Comparison of ENCODE assay signal across 9 cellular contexts in genomic region chr3:98039322-98040024, GRCh38. TPM values are rescaled to one million over a fixed set of nuclear protein-coding genes. Genes with fewer than 3 reads are reported as not detected.
DNase-seq lines count a peak whose midpoint lies in the region; ATAC-seq, FAIRE-seq and TF ChIP-seq lines count a peak whose summit lies in the region.
"Had no signal": no experiment of that assay in that cellular context is flagged by ENCODE, and none has a peak within 500 bp of the region (broad histone marks: within the 10 kb centered on the region; RNA-seq: fewer than 3 reads in every experiment).

No MANE protein-coding gene starts in this region.

- peak overlapping the region; percentile 91 for H2AFZ ChIP-seq in keratinocyte (ENCODE audit: control insufficient read depth, low read length)

- peak; percentile 70 for DNase-seq in AG20443 (ENCODE audit: low spot score)
- peak; percentile 85 for DNase-seq in NCI-H2196 treated with DMSO at 0.1 percent for 48 hours (lab: John Stamatoyannopoulos, UW; ENCODE audit: unreplicated experiment)
- peak; percentile 61 for DNase-seq in WTC11 (ENCODE audit: low spot score)
- peak; percentile 87 for DNase-seq in central memory CD4-positive, alpha-beta T cell
- DNase-seq in keratinocyte (ENCODE audit: low read depth, low spot score): peak; percentile 49
- DNase-seq in stimulated activated CD4-positive, alpha-beta T cell treated with anti-CD3 and anti-CD28 coated beads, Interleukin-1b, Interleukin-23, amount 100 ng/mL, for 24 hours (ENCODE audit: low read depth in 4 of 4, low spot score in 1 of 4): peak; percentile 39 to 55 (median 46)

- H3K9ac ChIP-seq in keratinocyte (ENCODE audit: control insufficient read depth, extremely low read depth, insufficient read depth, low read length): no peak overlapping the region

- peaks cover 7% of the 10 kb centered on the region; the same call in 1 of the 2 replicates for H3K4me1 Mint-ChIP-seq in WTC11

- POLR2A ChIA-PET in WTC11 (lab: Charles Lee): no interaction called here

- H3K27me3 ChIP-seq in keratinocyte (ENCODE audit: control insufficient read depth, extremely low read depth, insufficient read depth, low read length): no peaks in the 10 kb centered on the region

- no peaks in the 10 kb centered on the region for H3K27me3 Mint-ChIP-seq in WTC11 (ENCODE audit: low read depth)

- H3K9me1 ChIP-seq in keratinocyte (ENCODE audit: control insufficient read depth, extremely low read depth, insufficient read depth, low read length): no peaks in the 10 kb centered on the region

- H3K79me2 ChIP-seq in keratinocyte (ENCODE audit: control insufficient read depth, insufficient read depth, low read length): no peaks in the 10 kb centered on the region

- peak overlapping the region; percentile 92 for H3K4me3 Mint-ChIP-seq in WTC11

- FAIRE-seq in keratinocyte (lab: Jason Lieb, UNC): peak; percentile 95

- ATAC-seq in GM18909 (IDR thresholded peaks at IDR 0.05; ENCODE audit: poor library complexity, unreplicated experiment) (peak; percentile 97), HG03175 (IDR thresholded peaks at IDR 0.05; ENCODE audit: unreplicated experiment) (peak; percentile 97), WTC11 (peak; percentile 94)

- no peaks in the 10 kb centered on the region for H4K20me1 ChIP-seq in keratinocyte (ENCODE audit: control insufficient read depth, extremely low read depth, insufficient read depth, low read length)

- no peaks in the 10 kb centered on the region for H3K9me3 ChIP-seq in keratinocyte (ENCODE audit: control insufficient read depth, low read depth, low read length)

- H3K9me3 Mint-ChIP-seq in WTC11: peaks cover 28% of the 10 kb centered on the region

- CTCF ChIA-PET in WTC11 (lab: Charles Lee): interaction anchor here (1.5 to 4.4 kb wide), 5 partner anchors 17 to 304 kb away, joined by 4 to 41 read pairs (median 6); no protein-coding TSS in a partner anchor

- H3K27ac Mint-ChIP-seq in WTC11: peak overlapping the region; percentile 88; the same call in 1 of the 2 replicates

- H3K4me3 ChIP-seq in keratinocyte (ENCODE audit: control insufficient read depth in 2 of 3, extremely low read depth in 1 of 3, insufficient read depth in 2 of 3, low read depth in 1 of 3, low read length in 3 of 3): peak overlapping the region; percentile 8 to 68 (median 50)

- no peaks in the 10 kb centered on the region for H3K36me3 ChIP-seq in keratinocyte (ENCODE audit: control insufficient read depth in 2 of 2, extremely low read depth in 1 of 2, insufficient read depth in 2 of 2, low read length in 2 of 2)

- H3K36me3 Mint-ChIP-seq in WTC11: peaks cover 11% of the 10 kb centered on the region

- dilution Hi-C loops in keratinocyte (cut with MboI; ENCODE audit: extremely low pct_ligation_motif_present, low sequenced_read_pairs): no loop called here

- no peak overlapping the region for H3K27ac ChIP-seq in keratinocyte (ENCODE audit: control insufficient read depth, insufficient read depth, low read length)

- no peaks in the 10 kb centered on the region for H3K4me1 ChIP-seq in keratinocyte (ENCODE audit: control insufficient read depth, extremely low read depth, insufficient read depth, low read length)

- TF ChIP-seq CTCF in WTC11 (IDR thresholded peaks at IDR 0.05): peak; percentile 91
- peak; percentile 66 to 72 (median 68) for TF ChIP-seq CTCF in keratinocyte (optimal IDR thresholded peaks at IDR 0.05 in 1 of 3, IDR thresholded peaks at IDR 0.05 in 1 of 3, conservative IDR thresholded peaks at IDR 0.05 in 1 of 3; ENCODE audit: extremely low read depth in 1 of 3, insufficient read depth in 2 of 3, low read length in 3 of 3)

- peak overlapping the region; percentile 92 for H3K4me2 ChIP-seq in keratinocyte (ENCODE audit: control insufficient read depth, extremely low read depth, insufficient read depth, low read depth, low read length)

TF ChIP-seq in WTC11, 78 proteins besides CTCF, POLR2A, EP300 and RAD21:
- TF ChIP-seq GTF2I (CRISPR knock-in tag; conservative IDR thresholded peaks at IDR 0.05): no peak
- TF ChIP-seq ZMAT4 (CRISPR knock-in tag; IDR thresholded peaks at IDR 0.05): no peak
- no peak for TF ChIP-seq USF2 (CRISPR knock-in tag; IDR thresholded peaks at IDR 0.05)
- no peak for TF ChIP-seq ZNF425 (CRISPR knock-in tag; conservative IDR thresholded peaks at IDR 0.05)
- TF ChIP-seq PREB (CRISPR knock-in tag; IDR thresholded peaks at IDR 0.05; ENCODE audit: borderline replicate concordance): no peak
- TF ChIP-seq ERG (CRISPR knock-in tag; IDR thresholded peaks at IDR 0.05): no peak
- TF ChIP-seq FOXJ3 (CRISPR knock-in tag; IDR thresholded peaks at IDR 0.05; ENCODE audit: borderline replicate concordance): no peak
- no peak for TF ChIP-seq GRHL2 (CRISPR knock-in tag; IDR thresholded peaks at IDR 0.05; ENCODE audit: insufficient replicate concordance, severe bottlenecking)
- no peak for TF ChIP-seq ZNF138 (CRISPR knock-in tag; conservative IDR thresholded peaks at IDR 0.05)

RNA-seq across cellular contexts. Expression of gene GABRR3, which starts 4.4 kb away (rescaled TPM):
- not detected in 3 replicates for total RNA-seq in WTC11 (2021)
- polyA plus RNA-seq in keratinocyte: not detected in 3 replicates
- not detected for polyA plus RNA-seq in keratinocyte (2011; ENCODE audit: low read depth)
- polyA plus RNA-seq in keratinocyte (2011; cell fraction: cytosol; rRNA removed): not detected in 2 replicates
- polyA plus RNA-seq in keratinocyte (2011; cell fraction: nucleus; rRNA removed): not detected in 2 replicates
- not detected in 2 replicates for polyA plus RNA-seq in keratinocyte (2012; ENCODE audit: low replicate concordance)
- not detected in 3 replicates for polyA minus RNA-seq in keratinocyte
- polyA minus RNA-seq in keratinocyte (2011; cell fraction: cytosol; rRNA and poly(A)+ RNA removed): not detected
- polyA minus RNA-seq in keratinocyte (2011; cell fraction: nucleus; rRNA and poly(A)+ RNA removed): not detected in 2 replicates
- total RNA-seq: T-helper 1 cell treated with Interleukin-12 subunit alpha and Interleukin-12 subunit beta and Interleukin-4 antibody, amounts not matched to agents 30 ng/mL and 1 ng/mL, for 36 hours had no signal

RNA-seq across cellular contexts. Expression of gene OR5AC2, which starts 47.5 kb away (rescaled TPM):
- not detected in 3 replicates for total RNA-seq in WTC11 (2021)
- polyA plus RNA-seq in keratinocyte: not detected in 3 replicates
- not detected for polyA plus RNA-seq in keratinocyte (2011; ENCODE audit: low read depth)
- not detected in 2 replicates for polyA plus RNA-seq in keratinocyte (2011; cell fraction: cytosol; rRNA removed)
- polyA plus RNA-seq in keratinocyte (2011; cell fraction: nucleus; rRNA removed): not detected in 2 replicates
- polyA plus RNA-seq in keratinocyte (2012; ENCODE audit: low replicate concordance): not detected in 2 replicates
- not detected in 3 replicates for polyA minus RNA-seq in keratinocyte
- not detected for polyA minus RNA-seq in keratinocyte (2011; cell fraction: cytosol; rRNA and poly(A)+ RNA removed)
- polyA minus RNA-seq in keratinocyte (2011; cell fraction: nucleus; rRNA and poly(A)+ RNA removed): not detected in 2 replicates
- total RNA-seq: T-helper 1 cell treated with Interleukin-12 subunit alpha and Interleukin-12 subunit beta and Interleukin-4 antibody, amounts not matched to agents 30 ng/mL and 1 ng/mL, for 36 hours had no signal
